Comparison of ENCODE assay signal across 8 cellular contexts in the genomic region with DNA sequence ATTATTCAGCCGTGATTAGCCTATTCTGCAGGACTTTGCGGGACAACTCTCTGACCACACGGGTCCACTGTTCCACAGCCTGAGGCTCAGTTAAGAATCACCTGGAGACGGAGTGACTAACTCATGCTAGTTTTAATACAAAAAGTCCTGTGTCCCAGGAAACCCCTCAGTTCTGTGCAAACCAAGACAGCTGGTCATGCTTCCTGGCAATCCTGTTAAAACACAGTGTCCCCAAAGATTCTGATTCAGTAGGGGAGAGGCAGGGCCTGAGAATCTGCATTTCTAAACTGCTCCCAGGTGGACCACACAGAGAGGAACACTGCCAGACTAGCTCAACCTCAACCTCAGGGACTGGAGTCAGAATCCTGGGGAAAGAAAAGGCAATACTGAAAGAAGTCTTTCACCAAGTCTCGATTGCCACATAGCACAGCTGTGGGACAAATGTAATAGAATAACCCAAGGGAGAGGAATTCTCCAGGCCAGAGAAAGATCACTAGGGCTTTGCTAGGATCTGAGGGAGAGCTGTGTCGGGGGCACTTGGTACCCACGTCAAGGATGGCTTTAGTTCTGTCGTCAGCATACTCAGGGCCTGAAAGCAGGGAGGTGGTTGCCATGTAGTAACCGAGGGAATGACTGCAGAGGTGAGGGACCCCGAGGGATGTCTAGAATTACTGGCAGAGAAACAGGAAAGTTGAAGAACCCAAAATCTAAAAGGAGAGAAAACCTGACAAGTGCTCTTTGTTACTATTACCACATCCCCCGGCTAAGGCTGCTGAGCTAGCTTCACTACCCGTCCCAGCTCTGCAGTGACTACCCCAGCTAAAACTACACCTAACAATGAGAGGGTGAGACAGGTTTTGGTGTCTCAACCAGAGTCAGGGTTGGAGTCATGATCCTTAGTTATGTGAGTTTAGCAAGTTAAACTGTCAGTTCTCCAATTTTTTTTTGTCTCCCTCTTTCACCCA. TPM values are rescaled to one million over a fixed set of nuclear protein-coding genes. Genes with fewer than 3 reads are reported as not detected.
DNase-seq lines count a peak whose midpoint lies in the region; ATAC-seq, FAIRE-seq and TF ChIP-seq lines count a peak whose summit lies in the region.
"Had no signal": no experiment of that assay in that cellular context is flagged by ENCODE, and none has a peak within 500 bp of the region (broad histone marks: within the 10 kb centered on the region; RNA-seq: fewer than 3 reads in every experiment).

No MANE protein-coding gene starts in this region.

- H2AFZ ChIP-seq in astrocyte (ENCODE audit: low read depth, low read length), result no peak overlapping the region

- peaks cover 3% of the 10 kb centered on the region for H3K79me2 ChIP-seq in astrocyte (ENCODE audit: insufficient read depth, low read length)

- no peak overlapping the region for H3K4me3 Mint-ChIP-seq in astrocyte (ENCODE audit: unreplicated experiment)

- peaks cover 7% of the 10 kb centered on the region for H4K20me1 ChIP-seq in astrocyte (ENCODE audit: insufficient read depth, low read length)

- DNase-seq in HT1080 (ENCODE audit: low read depth) (peak; percentile 63), astrocyte (ENCODE audit: low read depth) (peak; percentile 54), left ventricle myocardium superior (no peak), stomach (no peak), NCI-H345 treated with DMSO at 0.1 percent for 48 hours (lab: John Stamatoyannopoulos, UW; ENCODE audit: unreplicated experiment) (no peak), DMS79 treated with DMSO at 0.1 percent for 48 hours (lab: John Stamatoyannopoulos, UW) (no peak)

- H3K4me1 ChIP-seq in astrocyte (ENCODE audit: insufficient read depth, low read length) (no peaks in the 10 kb centered on the region), stomach (peaks cover 13 to 42% (median 28%) of the 10 kb centered on the region in 4 donors)

- H3K4me1 Mint-ChIP-seq in astrocyte (ENCODE audit: low read depth, unreplicated experiment), result peaks cover 19% of the 10 kb centered on the region

- no peak for TF ChIP-seq EP300 in stomach (IDR thresholded peaks at IDR 0.05)

- H3K9me3 Mint-ChIP-seq in astrocyte (ENCODE audit: unreplicated experiment), result no peaks in the 10 kb centered on the region
- H3K9me3 Mint-ChIP-seq: activated T-helper 2 cell treated with anti-CD3 and anti-CD28 coated beads, Interferon-gamma antibody, Interleukin-2, Interleukin-4, amounts not matched to agents 10 μg/mL and 5 μg/mL and 100 μg/mL, durations not matched to agents 14 hours and 24 hours and 36 hours had no signal

- H3K9ac ChIP-seq in astrocyte (ENCODE audit: low read length), result no peak overlapping the region

- ATAC-seq in left ventricle myocardium superior (peak; percentile 93), HG02798 (IDR thresholded peaks at IDR 0.05; ENCODE audit: poor library complexity, unreplicated experiment) (no peak)

- H3K4me3 ChIP-seq in astrocyte (ENCODE audit: insufficient read depth, low read depth, low read length) (no peak overlapping the region), stomach (no peak overlapping the region)

- H3K27ac ChIP-seq in astrocyte (ENCODE audit: low read depth, low read length), result no peak overlapping the region
- peak overlapping the region in 4 of 5 donors; percentile 10 to 44 (median 28) for H3K27ac ChIP-seq in stomach

- 55 to 73% (median 72%) methylated on average over 12 of the region's 12 CpGs for WGBS in stomach, 5 donors

- intact Hi-C loops in left ventricle myocardium superior (cut with micrococcal nuclease) (no loop called here), stomach (cut with DNase I; ENCODE audit: low total_unique reads) (no loop called here)

- TF ChIP-seq CTCF in astrocyte (IDR thresholded peaks at IDR 0.05; ENCODE audit: insufficient read depth, low read depth, low read length), result no peak
- peak in 2 of 7 experiments; percentile 23 to 39 for TF ChIP-seq CTCF in stomach (IDR thresholded peaks at IDR 0.05)

- H3K27me3 Mint-ChIP-seq in astrocyte (ENCODE audit: low read depth, unreplicated experiment), result no peaks in the 10 kb centered on the region

- no peak for FAIRE-seq in astrocyte (lab: Jason Lieb, UNC)

- H3K27me3 ChIP-seq in astrocyte (ENCODE audit: insufficient read depth, low read length), result no peaks in the 10 kb centered on the region
- no peaks in the 10 kb centered on the region for H3K27me3 ChIP-seq in stomach

- H3K27ac Mint-ChIP-seq in astrocyte (ENCODE audit: unreplicated experiment), result no peak overlapping the region
- H3K27ac Mint-ChIP-seq: activated T-helper 2 cell treated with anti-CD3 and anti-CD28 coated beads, Interferon-gamma antibody, Interleukin-2, Interleukin-4, amounts not matched to agents 10 μg/mL and 5 μg/mL and 100 μg/mL, durations not matched to agents 14 hours and 24 hours and 36 hours had no signal

- H3K4me2 ChIP-seq in astrocyte (ENCODE audit: low read length), result no peak overlapping the region

- no peak for TF ChIP-seq POLR2A in stomach (IDR thresholded peaks at IDR 0.05)

- H3K36me3 Mint-ChIP-seq in astrocyte (ENCODE audit: low read depth, unreplicated experiment), result peaks cover 2% of the 10 kb centered on the region

- H3K9me3 ChIP-seq in astrocyte (ENCODE audit: insufficient read depth, low read depth, low read length) (no peaks in the 10 kb centered on the region), stomach (no peaks in the 10 kb centered on the region)

- no peaks in the 10 kb centered on the region for H3K36me3 ChIP-seq in astrocyte (ENCODE audit: insufficient read depth, low read length)
- no peaks in the 10 kb centered on the region for H3K36me3 ChIP-seq in stomach

RNA-seq across cellular contexts. Expression of a gene that starts 8.6 kb away (rescaled TPM):
- 1.2 and 2.1 TPM in 2 replicates for total RNA-seq in HT1080 (2014; rRNA removed; shearing (Covaris generic))
- polyA plus RNA-seq in HT1080 (2015; cell fraction: cytosol; rRNA removed), result 2.9 and 4.2 TPM in 2 replicates
- polyA plus RNA-seq in HT1080 (2015; cell fraction: nucleus; rRNA removed), result 3.1 and 3.9 TPM in 2 replicates
- total RNA-seq in astrocyte (16.6 and 17.2 TPM in 2 replicates), left ventricle myocardium superior (6.8 TPM), stomach (10 to 100 TPM; 16.9 to 50.4 (median 29.9) TPM)
- 1 to 10 TPM; 1.6 to 6.3 (median 1.7) TPM for polyA plus RNA-seq in stomach

Comparison
In these comparisons a context has a peak if more than half of its experiments do, and no peak if none do; other contexts are left out.
1. DNase-seq: peak in HT1080 (single experiment) and astrocyte (single experiment); none in left ventricle myocardium superior (single experiment), stomach (single experiment), NCI-H345 treated with DMSO at 0.1 percent for 48 hours (single experiment) and DMS79 treated with DMSO at 0.1 percent for 48 hours (single experiment).